In the genomic region with DNA sequence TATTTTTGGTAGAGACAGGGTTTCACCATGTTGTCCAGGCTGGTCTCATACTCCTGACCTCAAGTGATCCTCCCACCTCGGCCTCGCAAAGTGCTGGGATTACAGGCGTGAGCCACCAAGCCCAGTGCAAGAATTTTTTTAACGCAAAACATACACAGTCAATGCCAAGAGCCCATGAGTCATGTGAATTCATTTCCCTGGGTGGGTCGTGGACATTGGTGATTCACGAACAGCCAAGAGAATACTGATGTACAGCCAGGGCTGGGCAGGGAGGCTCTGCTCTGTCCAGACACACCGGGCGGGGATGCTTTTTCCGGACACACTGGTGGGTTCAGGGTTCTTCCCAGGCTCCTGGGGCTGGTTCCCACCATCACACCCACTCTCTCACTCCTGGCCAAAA, we compare ENCODE assay signal across 18 cellular contexts. TPM values are rescaled to one million over a fixed set of nuclear protein-coding genes. Genes with fewer than 3 reads are reported as not detected.
DNase-seq lines count a peak whose midpoint lies in the region; ATAC-seq and TF ChIP-seq lines count a peak whose summit lies in the region.
"Had no signal": no experiment of that assay in that cellular context is flagged by ENCODE, and none has a peak within 500 bp of the region (broad histone marks: within the 10 kb centered on the region; RNA-seq: fewer than 3 reads in every experiment).

No MANE protein-coding gene starts in this region.

- TF ChIP-seq CTCF in osteoblast (IDR thresholded peaks at IDR 0.05; ENCODE audit: extremely low read depth, low read depth, low read length) (no peak), hepatocyte (IDR thresholded peaks at IDR 0.05; ENCODE audit: poor library complexity) (no peak)

- 71% methylated on average over 9 of the region's 9 CpGs for WGBS in hepatocyte (ENCODE audit: low lambda C conversion rate, missing lambda C conversion rate)

- H3K27ac ChIP-seq in osteoblast (ENCODE audit: low read depth, low read length) (no peak overlapping the region), hepatocyte (no peak overlapping the region)
- H3K27ac ChIP-seq: BLaER1 treated with 17β-estradiol and CSF1 and Interleukin-3, amounts not matched to agents 10 nM and 100 nM; coronary artery; pancreas had no signal

- H3K9me2 ChIP-seq in hepatocyte (replicated peaks; ENCODE audit: insufficient read depth) = no peaks in the 10 kb centered on the region

- H4K20me1 ChIP-seq in osteoblast (ENCODE audit: insufficient read depth, low read length) (no peaks in the 10 kb centered on the region), hepatocyte (ENCODE audit: insufficient read depth, poor library complexity, severe bottlenecking) (no peaks in the 10 kb centered on the region)

- DNase-seq in GOT3 (lab: John Stamatoyannopoulos, UW) = peak; percentile 19
- DNase-seq in T1000 (lab: John Stamatoyannopoulos, UW) = peak; percentile 11
- DNase-seq in fibroblast of gingiva (ENCODE audit: low read depth) = peak; percentile 61
- DNase-seq in osteoblast (ENCODE audit: insufficient read length, low spot score, missing footprints) = peak; percentile 96
- DNase-seq in hepatocyte (ENCODE audit: low spot score) = no peak
- DNase-seq in stimulated activated naive CD8-positive, alpha-beta T cell treated with anti-CD3 and anti-CD28 coated beads, Interleukin-15, Interleukin-2, amounts not matched to agents 100 U/mL and 50 U/mL, for 24 hours = no peak
- DNase-seq in cerebellum (ENCODE audit: low spot score) = no peak
- DNase-seq: activated naive CD8-positive, alpha-beta T cell treated with anti-CD3 and anti-CD28 coated beads for 36 hours; activated T-cell treated with anti-CD3 and anti-CD28 coated beads, Interleukin-2, amount 50 U/mL, for 4 hours; DND-41; MM.1S; pancreas; SHP77 treated with DMSO at 0.1 percent for 48 hours had no signal

- H3K9me3 ChIP-seq in osteoblast (ENCODE audit: low read depth, low read length) (no peaks in the 10 kb centered on the region), hepatocyte (ENCODE audit: low read depth) (no peaks in the 10 kb centered on the region)
- H3K9me3 ChIP-seq: pancreas had no signal

- ATAC-seq in HG03469 (IDR thresholded peaks at IDR 0.05; ENCODE audit: unreplicated experiment) = no peak
- ATAC-seq in stimulated activated naive CD8-positive, alpha-beta T cell treated with anti-CD3 and anti-CD28 coated beads, Interleukin-15, Interleukin-2, amounts not matched to agents 100 U/mL and 50 U/mL, for 24 hours = no peak
- ATAC-seq: activated T-cell treated with anti-CD3 and anti-CD28 coated beads, Interleukin-2, amount 50 U/mL, for 4 hours; pancreas had no signal

- H3K36me3 ChIP-seq in osteoblast (ENCODE audit: insufficient read depth, low read length) (no peaks in the 10 kb centered on the region), hepatocyte (replicated peaks; ENCODE audit: insufficient read depth, low read depth) (no peaks in the 10 kb centered on the region)
- H3K36me3 ChIP-seq: BLaER1 treated with 17β-estradiol and CSF1 and Interleukin-3, amounts not matched to agents 10 nM and 100 nM; pancreas had no signal

- peaks cover 7% of the 10 kb centered on the region for H3K4me1 ChIP-seq in osteoblast (ENCODE audit: insufficient read depth, low read length)
- no peaks in the 10 kb centered on the region for H3K4me1 ChIP-seq in hepatocyte (ENCODE audit: insufficient read depth)
- H3K4me1 ChIP-seq: pancreas had no signal

- peak overlapping the region; percentile 13 for H3K4me2 ChIP-seq in osteoblast (ENCODE audit: insufficient read depth, low read length)
- no peak overlapping the region for H3K4me2 ChIP-seq in hepatocyte

- no peak overlapping the region for H3K4me3 ChIP-seq in osteoblast (ENCODE audit: insufficient read depth, low read length)
- no peak overlapping the region for H3K4me3 ChIP-seq in hepatocyte
- H3K4me3 ChIP-seq: BLaER1 treated with 17β-estradiol and CSF1 and Interleukin-3, amounts not matched to agents 10 nM and 100 nM; coronary artery; pancreas had no signal

- H2AFZ ChIP-seq in osteoblast (ENCODE audit: low read length) (no peak overlapping the region), hepatocyte (no peak overlapping the region)

- H3K27me3 ChIP-seq in osteoblast (ENCODE audit: insufficient read depth, low read length) = no peaks in the 10 kb centered on the region
- no peaks in the 10 kb centered on the region for H3K27me3 ChIP-seq in hepatocyte
- H3K27me3 ChIP-seq: pancreas had no signal

- H3K79me2 ChIP-seq in osteoblast (ENCODE audit: insufficient read depth, low read length) (no peaks in the 10 kb centered on the region), hepatocyte (no peaks in the 10 kb centered on the region)

RNA-seq across cellular contexts. Expression of gene SLC38A8, which starts 17.7 kb away (rescaled TPM):
- total RNA-seq in osteoblast (not detected in 2 replicates), hepatocyte (not detected in 2 replicates), cerebellum (0.45 TPM)
- polyA plus RNA-seq in hepatocyte = not detected in 2 replicates
- total RNA-seq: activated naive CD8-positive, alpha-beta T cell treated with anti-CD3 and anti-CD28 coated beads for 36 hours; activated T-cell treated with anti-CD3 and anti-CD28 coated beads, Interleukin-2, amount 50 U/mL, for 4 hours; glomerular endothelial cell; kidney epithelial cell had no signal

RNA-seq across cellular contexts. Expression of gene NECAB2, which starts 56.8 kb away (rescaled TPM):
- total RNA-seq in osteoblast = 0.29 and 0.72 TPM in 2 replicates
- total RNA-seq in hepatocyte = not detected in 2 replicates
- 0.45 and 1.1 TPM in 2 replicates for polyA plus RNA-seq in hepatocyte
- total RNA-seq in cerebellum = 15.4 TPM
- total RNA-seq: activated naive CD8-positive, alpha-beta T cell treated with anti-CD3 and anti-CD28 coated beads for 36 hours; activated T-cell treated with anti-CD3 and anti-CD28 coated beads, Interleukin-2, amount 50 U/mL, for 4 hours; glomerular endothelial cell; kidney epithelial cell had no signal

Comparison
In these comparisons a context has a peak if more than half of its experiments do, and no peak if none do; other contexts are left out.
1. DNase-seq: peak in GOT3 (single experiment), T1000 (single experiment), fibroblast of gingiva (single experiment) and osteoblast (single experiment); none in hepatocyte (single experiment), stimulated activated naive CD8-positive, alpha-beta T cell treated with anti-CD3 and anti-CD28 coated beads, Interleukin-15, Interleukin-2, amounts not matched to agents 100 U/mL and 50 U/mL, for 24 hours (single experiment) and cerebellum (single experiment).